Comparison of ENCODE assay signal across 8 cellular contexts in genomic region chr7:129948877-129949291, GRCh38. TPM values are rescaled to one million over a fixed set of nuclear protein-coding genes. Genes with fewer than 3 reads are reported as not detected.
DNase-seq lines count a peak whose midpoint lies in the region; ATAC-seq and TF ChIP-seq lines count a peak whose summit lies in the region.

No MANE protein-coding gene starts in this region.

- no peaks in the 10 kb centered on the region; the same call in 1 of the 2 replicates for H3K36me3 ChIP-seq in WERI-Rb-1

- no peak overlapping the region for H3K27ac Mint-ChIP-seq in immature natural killer cell

- no peaks in the 10 kb centered on the region for H3K27me3 ChIP-seq in WERI-Rb-1 (ENCODE audit: insufficient read depth, low read depth, severe bottlenecking)

- H3K4me1 Mint-ChIP-seq in immature natural killer cell: peaks cover 22 to 39% of the 10 kb centered on the region in 2 donors

- no peak overlapping the region for H3K4me3 Mint-ChIP-seq in immature natural killer cell

- TF ChIP-seq CTCF in GM13977 (IDR thresholded peaks at IDR 0.05; ENCODE audit: extremely low read depth, insufficient read depth, missing control alignments): no peak
- TF ChIP-seq CTCF in WERI-Rb-1 (IDR thresholded peaks at IDR 0.05; ENCODE audit: low read depth, low read length): no peak
- no peak for TF ChIP-seq CTCF in cardiac fibroblast (IDR thresholded peaks at IDR 0.05; ENCODE audit: low read depth, low read length)

- peaks cover 4 to 12% (median 9%) of the 10 kb centered on the region in 3 donors for H3K36me3 Mint-ChIP-seq in immature natural killer cell

- in situ Hi-C loops in GM13977 (cut with MboI; ENCODE audit: low pct_unique_long_range_greater_than_20kb, low sequenced_read_pairs, unreplicated experiment): no loop called here

- peak overlapping the region; percentile 84 for H3K27ac ChIP-seq in WERI-Rb-1

- ATAC-seq in HG02870 (IDR thresholded peaks at IDR 0.05; ENCODE audit: unreplicated experiment): peak; percentile 55

- DNase-seq in GM13977 (ENCODE audit: low spot score) (peak; percentile 82), NCI-H2029 treated with DMSO at 0.1 percent for 48 hours (lab: John Stamatoyannopoulos, UW) (peak; percentile 97), WERI-Rb-1 (peak; percentile 94), cardiac fibroblast (ENCODE audit: low read depth in 2 of 2) (peak; percentile 90 to 94), immature natural killer cell (peak; percentile 80 to 82 (median 81)), smooth muscle cell of the brain vasculature (ENCODE audit: low read depth, low spot score) (peak; percentile 85), cortex of kidney (lab: John Stamatoyannopoulos, UW) (no peak)

- H3K4me3 ChIP-seq in WERI-Rb-1 (ENCODE audit: low read depth, low read length) (peak overlapping the region; percentile 77), cardiac fibroblast (replicated peaks in 1 of 2; ENCODE audit: low read depth in 2 of 2, low read length in 2 of 2) (peak overlapping the region; percentile 89 to 92)

- no peaks in the 10 kb centered on the region for H3K9me3 ChIP-seq in WERI-Rb-1 (ENCODE audit: severe bottlenecking)

- peaks cover 12 to 18% (median 16%) of the 10 kb centered on the region in 3 donors for H3K27me3 Mint-ChIP-seq in immature natural killer cell (ENCODE audit: low read depth in 3 of 3)

- H3K9me3 Mint-ChIP-seq in immature natural killer cell: no peaks in the 10 kb centered on the region

RNA-seq across cellular contexts. Expression of gene UBE2H, which starts 3.9 kb away (rescaled TPM):
- 10 to 100 TPM; 28.1 to 71.9 (median 32.2) TPM for polyA plus RNA-seq in immature natural killer cell
